ENCODE assay signal across 8 cellular contexts in the genomic region with DNA sequence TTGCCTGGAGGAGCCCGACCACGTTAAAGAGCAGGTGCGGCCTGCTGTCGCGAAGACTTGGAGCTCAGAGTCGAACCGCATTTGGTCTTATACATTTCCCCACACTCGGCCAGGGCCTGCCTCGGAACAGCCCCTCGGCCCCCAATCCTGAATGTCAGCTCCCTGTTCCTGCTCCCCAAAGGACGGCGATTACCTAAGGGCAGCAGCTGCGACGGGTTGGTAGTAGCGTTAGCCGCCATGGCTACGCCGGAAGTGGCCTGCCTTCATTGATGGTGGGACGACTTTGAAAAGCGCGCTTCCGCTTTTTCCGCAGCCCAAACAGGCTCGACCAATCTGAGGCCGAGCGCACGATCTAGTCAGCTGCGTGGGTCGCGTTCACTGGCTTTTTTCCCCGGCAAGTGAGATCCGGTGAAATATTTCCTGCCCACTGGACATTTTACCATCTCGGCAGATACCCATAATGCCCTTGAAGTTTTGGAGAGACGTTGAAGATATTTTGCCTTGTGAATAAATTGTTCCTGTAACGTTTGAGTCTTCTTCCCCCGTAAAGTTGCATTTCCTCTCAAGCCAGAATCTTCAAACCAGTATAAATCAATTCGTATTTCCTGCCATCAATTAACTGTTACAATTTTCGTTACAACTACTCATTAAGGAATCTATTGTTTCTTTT. TPM values are rescaled to one million over a fixed set of nuclear protein-coding genes. Genes with fewer than 3 reads are reported as not detected.
A peak's percentile ranks its signal among the peaks of the same experiment; 100 is the strongest.
DNase-seq lines count a peak whose midpoint lies in the region; ATAC-seq and TF ChIP-seq lines count a peak whose summit lies in the region.

LSM5 (minus strand) TSS at position 254 of the 670 bp plus-strand sequence; CDS start at position 239, 15 bp downstream.

- DNase-seq in GM12864 (ENCODE audit: low read depth) (peak; percentile 85), NCI-H1417 (lab: John Stamatoyannopoulos, UW) (peak; percentile 90 to 96 (median 94)), SW 1271 (lab: John Stamatoyannopoulos, UW) (peak; percentile 72 to 92), cardiac septum (ENCODE audit: low spot score) (peak; percentile 96), trophoblast cell (peak; percentile 95 to 98), transverse colon (peak; percentile 93)
- DNase-seq in activated naive CD8-positive, alpha-beta T cell treated with anti-CD3 and anti-CD28 coated beads, Interleukin-2, amount 50 U/mL, for 16 hours (ENCODE audit: low read depth, low spot score) = peak; percentile 67

- H3K4me3 ChIP-seq in GM12864 (ENCODE audit: low read depth, low read length) = peak within 1 kb of the TSS; percentile 91
- peak within 1 kb of the TSS; percentile 99 for H3K4me3 ChIP-seq in trophoblast cell (ENCODE audit: low read depth, low read length)
- peak within 1 kb of the TSS; percentile 46 to 71 (median 56) for H3K4me3 ChIP-seq in transverse colon

- H3K4me1 ChIP-seq in trophoblast cell (ENCODE audit: control insufficient read depth in 1 of 2, insufficient read depth in 2 of 2, low read length in 2 of 2) = peaks cover 3 to 5% of the 10 kb centered on the region in 2 experiments
- peaks cover 0 to 29% (median 15%) of the 10 kb centered on the region in 4 donors for H3K4me1 ChIP-seq in transverse colon

- H3K23ac ChIP-seq in trophoblast cell (ENCODE audit: low read length) = no peak within 1 kb of the TSS

- peak within 1 kb of the TSS; percentile 84 for H3K9ac ChIP-seq in trophoblast cell (ENCODE audit: low read length)

- in situ Hi-C loops in transverse colon (cut with MboI; ENCODE audit: low pct_ligation_motif_present in 1 of 4, low pct_unique_long_range_greater_than_20kb in 1 of 4, low sequenced_read_pairs in 3 of 4) = loop anchor here in 1 of 4 donors (25.0 kb wide), 2 partner anchors 422 to 622 kb away; partner anchors contain the start of gene RP9

- peaks cover 6% of the 10 kb centered on the region for H3K79me1 ChIP-seq in trophoblast cell (ENCODE audit: low read length)

- H3K18ac ChIP-seq in trophoblast cell (ENCODE audit: low read length) = peak within 1 kb of the TSS; percentile 19

- no CpG with 5 or more reads among the region's 38 CpGs for WGBS in trophoblast cell (ENCODE audit: extremely low coverage, insufficient coverage, insufficient read length)
- WGBS in transverse colon (ENCODE audit: low coverage in 1 of 2), 2 donors = 0% methylated on average over 6 to 38 of the region's 38 CpGs

- H3K14ac ChIP-seq in trophoblast cell (ENCODE audit: low read length) = peak within 1 kb of the TSS; percentile 40

- H3K27ac ChIP-seq in trophoblast cell (ENCODE audit: low read depth, low read length) (peak within 1 kb of the TSS; percentile 45), transverse colon (peak within 1 kb of the TSS; percentile 87 to 92 (median 90))

- intact Hi-C loops in cardiac septum (cut with DNase I) = loop anchor here (2.0 to 10.0 kb wide), 2 partner anchors 97 to 615 kb away; partner anchors contain the start of gene RP9
- intact Hi-C loops in transverse colon (cut with DNase I; ENCODE audit: low total_unique reads) = no loop called here

- H3K79me2 ChIP-seq in trophoblast cell (ENCODE audit: control insufficient read depth, insufficient read depth, low read length, poor library complexity) = peaks cover 2% of the 10 kb centered on the region

- TF ChIP-seq CTCF in GM12864 (IDR thresholded peaks at IDR 0.05; ENCODE audit: low read depth, low read length, missing control alignments) = no peak
- TF ChIP-seq CTCF in transverse colon (IDR thresholded peaks at IDR 0.05) = no peak

- H3K4me2 ChIP-seq in trophoblast cell (ENCODE audit: low read length) = peak within 1 kb of the TSS; percentile 84

- H2BK12ac ChIP-seq in trophoblast cell (ENCODE audit: low read length) = no peak within 1 kb of the TSS

- H2AFZ ChIP-seq in trophoblast cell (ENCODE audit: insufficient read depth, low read length, poor library complexity) = peak within 1 kb of the TSS; percentile 32

- TF ChIP-seq POLR2A in transverse colon (IDR thresholded peaks at IDR 0.05) = peak; percentile 26

- H2BK5ac ChIP-seq in trophoblast cell (ENCODE audit: low read depth, low read length, poor library complexity) = peak within 1 kb of the TSS; percentile 34

- H4K91ac ChIP-seq in trophoblast cell (ENCODE audit: low read depth, low read length) = peak within 1 kb of the TSS; percentile 32

- H4K8ac ChIP-seq in trophoblast cell (ENCODE audit: low read depth, low read length) = peak within 1 kb of the TSS; percentile 82

- H2AK5ac ChIP-seq in trophoblast cell (ENCODE audit: low read length) = peak within 1 kb of the TSS; percentile 36

- H3K36me3 ChIP-seq in trophoblast cell (ENCODE audit: control insufficient read depth in 1 of 2, insufficient read depth in 2 of 2, low read length in 2 of 2) = peaks cover 0 to 4% of the 10 kb centered on the region in 2 experiments
- peaks cover 0 to 13% (median 0%) of the 10 kb centered on the region in 4 donors for H3K36me3 ChIP-seq in transverse colon

- H4K12ac ChIP-seq in trophoblast cell (ENCODE audit: low read depth, low read length) = peak within 1 kb of the TSS; percentile 45

- no peak within 1 kb of the TSS for H2BK120ac ChIP-seq in trophoblast cell (ENCODE audit: insufficient read depth, low read length, poor library complexity)

- H3K9me3 ChIP-seq in trophoblast cell (ENCODE audit: insufficient read depth, low read depth, low read length) (peaks cover 2% of the 10 kb centered on the region), transverse colon (no peaks in the 10 kb centered on the region)

- H3K27me3 ChIP-seq in trophoblast cell (ENCODE audit: insufficient read depth, low read length) (no peaks in the 10 kb centered on the region), transverse colon (no peaks in the 10 kb centered on the region)

- TF ChIP-seq EP300 in transverse colon (IDR thresholded peaks at IDR 0.05; ENCODE audit: low read depth) = no peak

- ATAC-seq in HG02759 (IDR thresholded peaks at IDR 0.05; ENCODE audit: unreplicated experiment) = peak; percentile 90

- peak within 1 kb of the TSS; percentile 19 for H3K4ac ChIP-seq in trophoblast cell (ENCODE audit: low read depth, low read length)

RNA-seq across cellular contexts. Expression of gene LSM5, which starts in this region (rescaled TPM):
- total RNA-seq in cardiac septum (31.1 TPM), transverse colon (10 to 100 TPM in 2 of 4 donors, 1 to 10 TPM in 1, not detected in 1; 1.8 to 22.8 (median 18.3) TPM)
- polyA plus RNA-seq in trophoblast cell (2013) = 126 and 134 TPM in 2 replicates

Comparison
In these comparisons a context has a peak if more than half of its experiments do, and no peak if none do; other contexts are left out.
1. Peak in every context shown above with its lines: DNase-seq, ATAC-seq, H3K4me3 ChIP-seq and H3K27ac ChIP-seq.